18 cellular contexts compared by ENCODE assay signal in genomic region chr3:33768578-33768977, GRCh38. TPM values are rescaled to one million over a fixed set of nuclear protein-coding genes. Genes with fewer than 3 reads are reported as not detected.
DNase-seq lines count a peak whose midpoint lies in the region; ATAC-seq and TF ChIP-seq lines count a peak whose summit lies in the region.
"Had no signal": no experiment of that assay in that cellular context is flagged by ENCODE, and none has a peak within 500 bp of the region (broad histone marks: within the 10 kb centered on the region; RNA-seq: fewer than 3 reads in every experiment).

No MANE protein-coding gene starts in this region.

- no peak overlapping the region for H2BK15ac ChIP-seq in H9 (ENCODE audit: low read depth, low read length)
- H2BK15ac ChIP-seq in mesendoderm (replicated peaks; ENCODE audit: low read depth), result no peak overlapping the region

- no peak overlapping the region for H3K56ac ChIP-seq in H9 (ENCODE audit: insufficient read length, low read depth, low read length)
- no peak overlapping the region for H3K56ac ChIP-seq in mesendoderm (ENCODE audit: low read length)

- H2BK12ac ChIP-seq in H9 (ENCODE audit: insufficient read length, low read depth, low read length), result no peak overlapping the region

- DNase-seq in GM23338 (ENCODE audit: low spot score) (peak; percentile 27), H9 (no peak), WTC11 (ENCODE audit: low spot score) (no peak), mesendoderm (peak; percentile 10), suprapubic skin (ENCODE audit: low spot score in 2 of 2) (no peak), coronary artery (ENCODE audit: low spot score) (no peak), mammary epithelial cell (no peak)
- DNase-seq: C1 segment of cervical spinal cord; Calu3; CD4-positive, alpha-beta memory T cell; COR-L47; DMS53; DMS79 treated with DMSO at 0.1 percent for 48 hours; GF-D8; GM23248; HFFc6 had no signal

- dilution Hi-C loops in mammary epithelial cell (cut with HindIII; ENCODE audit: low sequenced_read_pairs), result no loop called here

- TF ChIP-seq EP300 in gastroesophageal sphincter (IDR thresholded peaks at IDR 0.05) (no peak), suprapubic skin (IDR thresholded peaks at IDR 0.05) (no peak)

- no peaks in the 10 kb centered on the region for H3K27me3 ChIP-seq in GM23338 (ENCODE audit: insufficient read depth)
- no peaks in the 10 kb centered on the region for H3K27me3 ChIP-seq in H9 (ENCODE audit: insufficient read depth, low read length)
- H3K27me3 ChIP-seq in mesendoderm (ENCODE audit: insufficient read depth, low read length, poor library complexity), result no peaks in the 10 kb centered on the region
- H3K27me3 ChIP-seq in gastroesophageal sphincter, result no peaks in the 10 kb centered on the region
- no peaks in the 10 kb centered on the region for H3K27me3 ChIP-seq in suprapubic skin
- no peaks in the 10 kb centered on the region for H3K27me3 ChIP-seq in mammary epithelial cell (ENCODE audit: insufficient read depth, low read length)

- H3K27ac Mint-ChIP-seq in GM23338 (no peak overlapping the region), H9 (no peak overlapping the region), WTC11 (no peak overlapping the region)
- H3K27ac Mint-ChIP-seq: CD4-positive, alpha-beta memory T cell; HFFc6 had no signal

- H4K91ac ChIP-seq in H9 (ENCODE audit: insufficient read length, low read depth, low read length), result no peak overlapping the region

- H3K36me3 Mint-ChIP-seq in GM23338 (ENCODE audit: low read depth) (no peaks in the 10 kb centered on the region; the same call in 2 of the 3 replicates), H9 (ENCODE audit: insufficient read depth in 1 of 3, low read depth in 3 of 3) (no peaks in the 10 kb centered on the region; a peak in 1 of 7 replicates), WTC11 (no peaks in the 10 kb centered on the region)
- H3K36me3 Mint-ChIP-seq: CD4-positive, alpha-beta memory T cell had no signal

- no peaks in the 10 kb centered on the region for H3K23me2 ChIP-seq in H9 (ENCODE audit: insufficient read length, low read depth, low read length, poor library complexity, severe bottlenecking)

- H3K14ac ChIP-seq in H9 (ENCODE audit: insufficient read depth, low read length), result no peak overlapping the region

- H3K36me3 ChIP-seq in GM23338 (ENCODE audit: insufficient read depth) (no peaks in the 10 kb centered on the region), mesendoderm (ENCODE audit: control insufficient read depth, insufficient read depth, low read length) (no peaks in the 10 kb centered on the region), gastroesophageal sphincter (no peaks in the 10 kb centered on the region), suprapubic skin (no peaks in the 10 kb centered on the region), mammary epithelial cell (ENCODE audit: insufficient read depth, low read length) (no peaks in the 10 kb centered on the region)
- H3K36me3 ChIP-seq: HAP-1 had no signal

- TF ChIP-seq POLR2A in gastroesophageal sphincter (IDR thresholded peaks at IDR 0.05) (no peak), suprapubic skin (IDR thresholded peaks at IDR 0.05) (no peak)

- H3K27ac ChIP-seq in GM23338 (ENCODE audit: low read depth), result no peak overlapping the region
- H3K27ac ChIP-seq in H9 (ENCODE audit: insufficient read length, low read depth, low read length), result no peak overlapping the region
- no peak overlapping the region for H3K27ac ChIP-seq in mesendoderm (ENCODE audit: low read depth, low read length)
- no peak overlapping the region for H3K27ac ChIP-seq in gastroesophageal sphincter
- no peak overlapping the region for H3K27ac ChIP-seq in suprapubic skin
- H3K27ac ChIP-seq in coronary artery, result no peak overlapping the region
- H3K27ac ChIP-seq in mammary epithelial cell (ENCODE audit: insufficient read depth, low read depth, low read length), result no peak overlapping the region
- H3K27ac ChIP-seq: GM23248 had no signal

- in situ Hi-C loops in mammary epithelial cell (cut with MboI; ENCODE audit: low sequenced_read_pairs in 2 of 2), result no loop called here

- no TSS peak for BruUV-seq in mammary epithelial cell (replicated peaks; lab: Mats Ljungman, UMichigan)

- H2AFZ ChIP-seq in GM23338 (peak overlapping the region; percentile 58), H9 (ENCODE audit: low read length) (peak overlapping the region; percentile 22), mammary epithelial cell (ENCODE audit: low read depth, low read length) (no peak overlapping the region)
- H2AFZ ChIP-seq: GM23248 had no signal

- no peak overlapping the region for H3K4me3 Mint-ChIP-seq in GM23338
- H3K4me3 Mint-ChIP-seq in H9, result no peak overlapping the region
- H3K4me3 Mint-ChIP-seq in WTC11, result no peak overlapping the region
- H3K4me3 Mint-ChIP-seq: CD4-positive, alpha-beta memory T cell; HFFc6 had no signal

- H3K79me1 ChIP-seq in H9 (ENCODE audit: insufficient read depth, low read depth, low read length, poor library complexity, severe bottlenecking) (no peaks in the 10 kb centered on the region), mesendoderm (ENCODE audit: low read length) (no peaks in the 10 kb centered on the region)

- H3F3A ChIP-seq in GM23338 (replicated peaks; ENCODE audit: low read depth), result no peaks in the 10 kb centered on the region

- ATAC-seq in GM23338 (no peak; the same call in 2 of the 3 replicates), WTC11 (peak; percentile 86), gastroesophageal sphincter (no peak)

- H3K18ac ChIP-seq in H9 (ENCODE audit: insufficient read length, low read depth, low read length) (no peak overlapping the region), mesendoderm (ENCODE audit: low read length) (no peak overlapping the region)

- no peak overlapping the region for H3K9ac ChIP-seq in H9 (ENCODE audit: extremely low read depth, insufficient read length, low read length)
- no peak overlapping the region for H3K9ac ChIP-seq in mesendoderm (ENCODE audit: low read length)
- no peak overlapping the region for H3K9ac ChIP-seq in mammary epithelial cell (ENCODE audit: insufficient read depth, low read length)
- H3K9ac ChIP-seq: GM23248 had no signal

- H3K9me3 Mint-ChIP-seq in GM23338, result no peaks in the 10 kb centered on the region
- no peaks in the 10 kb centered on the region; a peak in 1 of 5 replicates for H3K9me3 Mint-ChIP-seq in H9
- H3K9me3 Mint-ChIP-seq in WTC11, result 0 out of 2 replicates have a peak, but pooled peaks cover 4% of the 10 kb centered on the region
- H3K9me3 Mint-ChIP-seq: CD4-positive, alpha-beta memory T cell; HFFc6 had no signal

- H3K4me1 Mint-ChIP-seq in GM23338 (no peaks in the 10 kb centered on the region), H9 (peaks cover under 1 to 3% of the 10 kb centered on the region in 2 experiments; a peak in 1 of 4 replicates), WTC11 (no peaks in the 10 kb centered on the region)
- H3K4me1 Mint-ChIP-seq: CD4-positive, alpha-beta memory T cell had no signal

- no CpG with 5 or more reads among the region's 7 CpGs for WGBS in H9 (ENCODE audit: extremely low coverage, insufficient read length, low lambda C conversion rate)
- WGBS in mesendoderm (ENCODE audit: extremely low coverage, insufficient coverage, low lambda C conversion rate), result no CpG with 5 or more reads among the region's 7 CpGs
- WGBS in gastroesophageal sphincter (ENCODE audit: low coverage in 1 of 2), 2 donors, result 85 to 89% methylated on average over 4 to 7 of the region's 7 CpGs
- WGBS in suprapubic skin, result 92% methylated on average over 7 of the region's 7 CpGs
- WGBS in mammary epithelial cell (ENCODE audit: low coverage, missing lambda C conversion rate), result 96% methylated on average over 5 of the region's 7 CpGs

- H2AK5ac ChIP-seq in H9 (ENCODE audit: insufficient read length, low read length) (no peak overlapping the region), mesendoderm (ENCODE audit: low read length) (no peak overlapping the region)

- no peaks in the 10 kb centered on the region; the same call in 1 of the 2 replicates for H3K9me2 ChIP-seq in GM23338 (ENCODE audit: insufficient read depth)

- H3T11ph ChIP-seq in H9 (ENCODE audit: low read length), result no peak overlapping the region

- H2BK5ac ChIP-seq in H9 (ENCODE audit: insufficient read length, low read length) (no peak overlapping the region), mesendoderm (ENCODE audit: low read length) (no peak overlapping the region)

- CTCF ChIA-PET in WTC11 (lab: Charles Lee), result no interaction called here
- CTCF ChIA-PET in mammary epithelial cell (lab: Charles Lee; ENCODE audit: low non-redundant PET), result interaction anchor here (0.6 kb wide), 1 partner anchor 277 kb away, joined by 12 read pairs; no protein-coding TSS in a partner anchor

- no peak overlapping the region for H3K4ac ChIP-seq in H9 (ENCODE audit: low read depth, low read length)
- H3K4ac ChIP-seq in mesendoderm (ENCODE audit: low read depth, low read length), result no peak overlapping the region

- H3K4me3 ChIP-seq in GM23338 (no peak overlapping the region), mesendoderm (ENCODE audit: low read length) (no peak overlapping the region), gastroesophageal sphincter (no peak overlapping the region), suprapubic skin (no peak overlapping the region), coronary artery (no peak overlapping the region), mammary epithelial cell (replicated peaks in 1 of 3; ENCODE audit: insufficient read depth in 1 of 3, low read depth in 2 of 3, low read length in 3 of 3) (no peak overlapping the region)
- H3K4me3 ChIP-seq: GM23248, HAP-1 had no signal

- H3K79me2 ChIP-seq in GM23338 (replicated peaks; ENCODE audit: insufficient read depth) (no peaks in the 10 kb centered on the region), H9 (ENCODE audit: insufficient read depth, low read length) (no peaks in the 10 kb centered on the region), mesendoderm (ENCODE audit: control insufficient read depth, insufficient read depth, low read length) (no peaks in the 10 kb centered on the region), mammary epithelial cell (ENCODE audit: insufficient read depth, low read length) (no peaks in the 10 kb centered on the region)

- H3K9me3 ChIP-seq in H9 (ENCODE audit: control insufficient read depth, low read depth, low read length) (no peaks in the 10 kb centered on the region), gastroesophageal sphincter (no peaks in the 10 kb centered on the region), suprapubic skin (no peaks in the 10 kb centered on the region), mammary epithelial cell (replicated peaks; ENCODE audit: insufficient read depth, low read length) (no peaks in the 10 kb centered on the region)
- H3K9me3 ChIP-seq: HAP-1 had no signal

- no peak overlapping the region for H3K23ac ChIP-seq in H9 (ENCODE audit: insufficient read length, low read depth, low read length)
- H3K23ac ChIP-seq in mesendoderm (ENCODE audit: low read length), result no peak overlapping the region

- H3K4me1 ChIP-seq in GM23338 (ENCODE audit: insufficient read depth) (no peaks in the 10 kb centered on the region), H9 (ENCODE audit: insufficient read depth, low read length) (no peaks in the 10 kb centered on the region), mesendoderm (ENCODE audit: control insufficient read depth, low read depth, low read length) (no peaks in the 10 kb centered on the region), gastroesophageal sphincter (no peaks in the 10 kb centered on the region), suprapubic skin (no peaks in the 10 kb centered on the region), mammary epithelial cell (ENCODE audit: insufficient read depth, low read length) (no peaks in the 10 kb centered on the region)
- H3K4me1 ChIP-seq: HAP-1 had no signal

- H4K5ac ChIP-seq in H9 (ENCODE audit: insufficient read length, low read depth, low read length) (no peak overlapping the region), mesendoderm (ENCODE audit: low read length) (no peak overlapping the region)

- TF ChIP-seq CTCF in GM23338 (conservative IDR thresholded peaks at IDR 0.05; ENCODE audit: low read depth in 2 of 2) (no peak), H9 (conservative IDR thresholded peaks at IDR 0.05) (no peak), WTC11 (IDR thresholded peaks at IDR 0.05) (no peak), gastroesophageal sphincter (IDR thresholded peaks at IDR 0.05) (no peak), suprapubic skin (IDR thresholded peaks at IDR 0.05) (no peak), coronary artery (IDR thresholded peaks at IDR 0.05) (no peak), mammary epithelial cell (conservative IDR thresholded peaks at IDR 0.05 in 1 of 2, IDR thresholded peaks at IDR 0.05 in 1 of 2; ENCODE audit: extremely low read depth in 1 of 2, insufficient read depth in 1 of 2, low read depth in 1 of 2, low read length in 2 of 2) (no peak)

- no peak overlapping the region for H4K8ac ChIP-seq in H9 (replicated peaks; ENCODE audit: insufficient read length, low read depth, low read length)
- no peak overlapping the region for H4K8ac ChIP-seq in mesendoderm (ENCODE audit: low read depth, low read length)

- no peak overlapping the region for H2BK20ac ChIP-seq in H9 (ENCODE audit: low read depth, low read length, poor library complexity, severe bottlenecking)

- no peak overlapping the region for H3K4me2 ChIP-seq in GM23338
- no peak overlapping the region for H3K4me2 ChIP-seq in H9 (ENCODE audit: insufficient read depth, insufficient read length, low read length)
- H3K4me2 ChIP-seq in mesendoderm (ENCODE audit: low read length), result no peak overlapping the region
- H3K4me2 ChIP-seq in mammary epithelial cell (ENCODE audit: insufficient read depth, low read depth, low read length), result no peak overlapping the region

- H2BK120ac ChIP-seq in H9 (ENCODE audit: low read depth, low read length, poor library complexity, severe bottlenecking) (no peak overlapping the region), mesendoderm (ENCODE audit: low read depth, low read length) (no peak overlapping the region)

- H3K27me3 Mint-ChIP-seq in GM23338 (ENCODE audit: insufficient read depth, low read depth, poor library complexity) (no peaks in the 10 kb centered on the region), H9 (ENCODE audit: low read depth) (no peaks in the 10 kb centered on the region), WTC11 (ENCODE audit: low read depth) (no peaks in the 10 kb centered on the region)

- H4K20me1 ChIP-seq in GM23338 (replicated peaks; ENCODE audit: insufficient read depth) (no peaks in the 10 kb centered on the region), H9 (ENCODE audit: control insufficient read depth, insufficient read depth, insufficient read length) (no peaks in the 10 kb centered on the region), mammary epithelial cell (ENCODE audit: insufficient read depth, low read length) (no peaks in the 10 kb centered on the region)

- intact Hi-C loops in mammary epithelial cell (cut with micrococcal nuclease), result no loop called here

- POLR2A ChIA-PET in WTC11 (lab: Charles Lee), result interaction anchor here (0.7 kb wide), 1 partner anchor 117 kb away, joined by 4 read pairs; no protein-coding TSS in a partner anchor

RNA-seq across cellular contexts. Expression of gene PDCD6IP, which starts 29.9 kb away (rescaled TPM):
- total RNA-seq in GM23338 (2014; rRNA removed; shearing (Covaris generic)), result 139 and 185 TPM in 2 replicates
- 34.0 and 45.1 TPM in 2 replicates for polyA plus RNA-seq in GM23338 (2016; fragmentation: Nextera tagmentation; extraction: Ambion mirVana)
- total RNA-seq in H9 (2021), result 104 and 109 TPM in 2 replicates
- total RNA-seq in WTC11 (2021), result 142 to 173 TPM (median 145 TPM) in 3 replicates
- polyA plus RNA-seq in mesendoderm (2013, experiment 1 of 2), result 77.6 TPM
- 82.4 TPM for polyA plus RNA-seq in mesendoderm (2013, experiment 2 of 2)
- 100 to 1,000 TPM; 151 to 290 (median 186) TPM for total RNA-seq in gastroesophageal sphincter
- 100 to 1,000 TPM; 117 to 174 (median 135) TPM for total RNA-seq in suprapubic skin
- total RNA-seq in mammary epithelial cell, result 100 to 1,000 TPM; 264 to 276 TPM
- 76.2 TPM for polyA plus RNA-seq in mammary epithelial cell
- 177 TPM for polyA minus RNA-seq in mammary epithelial cell

RNA-seq across cellular contexts. Expression of gene CLASP2, which starts 50.5 kb away (rescaled TPM):
- total RNA-seq in GM23338 (2014; rRNA removed; shearing (Covaris generic)), result 67.5 and 74.6 TPM in 2 replicates
- polyA plus RNA-seq in GM23338 (2016; fragmentation: Nextera tagmentation; extraction: Ambion mirVana) (9.7 and 12.8 TPM in 2 replicates), mammary epithelial cell (18.1 TPM)
- total RNA-seq in H9 (2021) (55.5 and 60.5 TPM in 2 replicates), WTC11 (2021) (56.7 to 65.8 TPM (median 57.4 TPM) in 3 replicates), gastroesophageal sphincter (10 to 100 TPM; 45.3 to 90.7 (median 54.1) TPM), suprapubic skin (100 to 1,000 TPM in 1 of 4 donors, 10 to 100 TPM in 3; 44.8 to 140 (median 59.7) TPM), mammary epithelial cell (10 to 100 TPM; 50.7 to 54.8 TPM)
- polyA plus RNA-seq in mesendoderm (2013, experiment 1 of 2), result 18.2 TPM
- polyA plus RNA-seq in mesendoderm (2013, experiment 2 of 2), result 19.6 TPM
- 28.5 TPM for polyA minus RNA-seq in mammary epithelial cell

Comparison
In these comparisons a context has a peak if more than half of its experiments do, and no peak if none do; other contexts are left out.
1. DNase-seq: peak in GM23338 (single experiment) and mesendoderm (single experiment); none in H9 (single experiment), WTC11 (single experiment), suprapubic skin (0 of 2), coronary artery (single experiment) and mammary epithelial cell (single experiment).